ENCODE assay signal across 8 cellular contexts in genomic region chr11:126317681-126318641, GRCh38. TPM values are rescaled to one million over a fixed set of nuclear protein-coding genes. Genes with fewer than 3 reads are reported as not detected.
DNase-seq lines count a peak whose midpoint lies in the region; ATAC-seq and TF ChIP-seq lines count a peak whose summit lies in the region.

No MANE protein-coding gene starts in this region.

- H3K4me1 ChIP-seq in Caco-2, result 0 out of 2 replicates have a peak, but pooled peaks cover 6% of the 10 kb centered on the region

- no peak overlapping the region for H3K4me3 Mint-ChIP-seq in Caco-2 (ENCODE audit: unreplicated experiment)

- no peak overlapping the region for H3K4me3 ChIP-seq in Caco-2 (ENCODE audit: low read depth, low read length)

- peaks cover 6% of the 10 kb centered on the region for H3K4me1 Mint-ChIP-seq in Caco-2 (ENCODE audit: low read depth, unreplicated experiment)

- H3K36me3 Mint-ChIP-seq in Caco-2 (ENCODE audit: insufficient read depth, unreplicated experiment), result peaks cover 8% of the 10 kb centered on the region

- POLR2A ChIA-PET in Caco-2 (lab: Charles Lee), result no interaction called here

- no peaks in the 10 kb centered on the region for H3K9me3 Mint-ChIP-seq in Caco-2 (ENCODE audit: unreplicated experiment)

- no TSS peak for BruUV-seq in Caco-2 (replicated peaks; lab: Mats Ljungman, UMichigan)

- H3K9me3 ChIP-seq in Caco-2, result no peaks in the 10 kb centered on the region

- H3K36me3 ChIP-seq in Caco-2 (ENCODE audit: control insufficient read depth, insufficient read depth, low read length), result no peaks in the 10 kb centered on the region

- CTCF ChIA-PET in Caco-2 (lab: Charles Lee), result interaction anchor here (0.7 kb wide), 1 partner anchor 267 kb away, joined by 3 read pairs; no protein-coding TSS in a partner anchor

- no peak overlapping the region for H3K27ac Mint-ChIP-seq in Caco-2 (ENCODE audit: unreplicated experiment)

- DNase-seq in Daoy (ENCODE audit: low read depth) (peak; percentile 90), LoVo (ENCODE audit: low spot score) (peak; percentile 33), amniotic epithelial cell (ENCODE audit: low read depth) (peak; percentile 76), iris pigment epithelial cell (ENCODE audit: low read depth) (peak; percentile 91), Caco-2 (no peak), HT-29 (ENCODE audit: low spot score) (no peak)
- peak; percentile 46 for DNase-seq in stimulated activated naive CD8-positive, alpha-beta T cell treated with anti-CD3 and anti-CD28 coated beads, Interleukin-15, Interleukin-2, amounts not matched to agents 100 U/mL and 50 U/mL, for 24 hours

- intact Hi-C loops in Caco-2 (cut with micrococcal nuclease; ENCODE audit: unreplicated experiment), result loop anchor here (10.0 kb wide), 1 partner anchor 287 kb away; no protein-coding TSS in a partner anchor

- no peaks in the 10 kb centered on the region for H3K27me3 ChIP-seq in Caco-2 (replicated peaks; ENCODE audit: control insufficient read depth, insufficient read depth, low read length)

- H3K27me3 Mint-ChIP-seq in Caco-2 (ENCODE audit: insufficient read depth, unreplicated experiment), result no peaks in the 10 kb centered on the region

- ATAC-seq in GM21447 (IDR thresholded peaks at IDR 0.05; ENCODE audit: unreplicated experiment), result peak; percentile 28
- peak; percentile 50 for ATAC-seq in stimulated activated naive CD8-positive, alpha-beta T cell treated with anti-CD3 and anti-CD28 coated beads, Interleukin-15, Interleukin-2, amounts not matched to agents 100 U/mL and 50 U/mL, for 24 hours

- TF ChIP-seq CTCF in Caco-2 (IDR thresholded peaks at IDR 0.05; ENCODE audit: insufficient read depth in 1 of 2, low read depth in 1 of 2, low read length in 1 of 2, severe bottlenecking in 1 of 2, unreplicated experiment in 1 of 2), result no peak

RNA-seq across cellular contexts. Expression of gene DCPS, which starts 14.1 kb away (rescaled TPM):
- 15.9 and 19.3 TPM in 2 replicates for total RNA-seq in Daoy (2014; rRNA removed; shearing (Covaris generic))
- 40.2 and 40.4 TPM in 2 replicates for total RNA-seq in Caco-2 (2022)
- total RNA-seq in HT-29 (2014; rRNA removed; shearing (Covaris generic)), result 51.0 and 63.2 TPM in 2 replicates

RNA-seq across cellular contexts. Expression of gene TIRAP, which starts 35.1 kb away (rescaled TPM):
- 1.2 and 3.7 TPM in 2 replicates for total RNA-seq in Daoy (2014; rRNA removed; shearing (Covaris generic))
- 25.1 and 27.8 TPM in 2 replicates for total RNA-seq in Caco-2 (2022)
- total RNA-seq in HT-29 (2014; rRNA removed; shearing (Covaris generic)), result 11.6 and 12.3 TPM in 2 replicates

RNA-seq across cellular contexts. Expression of gene ST3GAL4, which starts 37.5 kb away (rescaled TPM):
- total RNA-seq in Daoy (2014; rRNA removed; shearing (Covaris generic)), result 24.2 and 30.4 TPM in 2 replicates
- 11.2 and 11.5 TPM in 2 replicates for total RNA-seq in Caco-2 (2022)
- 140 and 158 TPM in 2 replicates for total RNA-seq in HT-29 (2014; rRNA removed; shearing (Covaris generic))

RNA-seq across cellular contexts. Expression of gene FOXRED1, which starts 49.0 kb away (rescaled TPM):
- total RNA-seq in Daoy (2014; rRNA removed; shearing (Covaris generic)), result 36.4 and 38.1 TPM in 2 replicates
- total RNA-seq in Caco-2 (2022), result 91.7 and 94.3 TPM in 2 replicates
- total RNA-seq in HT-29 (2014; rRNA removed; shearing (Covaris generic)), result 38.2 and 42.6 TPM in 2 replicates

RNA-seq across cellular contexts. Expression of gene SRPRA, which starts 49.3 kb away (rescaled TPM):
- total RNA-seq in Daoy (2014; rRNA removed; shearing (Covaris generic)), result 101 and 102 TPM in 2 replicates
- total RNA-seq in Caco-2 (2022), result 174 and 191 TPM in 2 replicates
- total RNA-seq in HT-29 (2014; rRNA removed; shearing (Covaris generic)), result 125 and 126 TPM in 2 replicates

Comparison
In these comparisons a context has a peak if more than half of its experiments do, and no peak if none do; other contexts are left out.
1. DNase-seq: peak in Daoy (single experiment), LoVo (single experiment), amniotic epithelial cell (single experiment), iris pigment epithelial cell (single experiment) and stimulated activated naive CD8-positive, alpha-beta T cell treated with anti-CD3 and anti-CD28 coated beads, Interleukin-15, Interleukin-2, amounts not matched to agents 100 U/mL and 50 U/mL, for 24 hours (single experiment); none in Caco-2 (0 of 2) and HT-29 (single experiment).